1 cellular context compared by ENCODE assay signal in genomic region chr7:26200113-26200443, GRCh38.
TF ChIP-seq lines count a peak whose summit lies in the region.

No MANE protein-coding gene starts in this region.

TF ChIP-seq in GM12878, 131 proteins besides CTCF, POLR2A, EP300 and RAD21 (continued from another document and continues in another):
- TF ChIP-seq, protein P1, sequence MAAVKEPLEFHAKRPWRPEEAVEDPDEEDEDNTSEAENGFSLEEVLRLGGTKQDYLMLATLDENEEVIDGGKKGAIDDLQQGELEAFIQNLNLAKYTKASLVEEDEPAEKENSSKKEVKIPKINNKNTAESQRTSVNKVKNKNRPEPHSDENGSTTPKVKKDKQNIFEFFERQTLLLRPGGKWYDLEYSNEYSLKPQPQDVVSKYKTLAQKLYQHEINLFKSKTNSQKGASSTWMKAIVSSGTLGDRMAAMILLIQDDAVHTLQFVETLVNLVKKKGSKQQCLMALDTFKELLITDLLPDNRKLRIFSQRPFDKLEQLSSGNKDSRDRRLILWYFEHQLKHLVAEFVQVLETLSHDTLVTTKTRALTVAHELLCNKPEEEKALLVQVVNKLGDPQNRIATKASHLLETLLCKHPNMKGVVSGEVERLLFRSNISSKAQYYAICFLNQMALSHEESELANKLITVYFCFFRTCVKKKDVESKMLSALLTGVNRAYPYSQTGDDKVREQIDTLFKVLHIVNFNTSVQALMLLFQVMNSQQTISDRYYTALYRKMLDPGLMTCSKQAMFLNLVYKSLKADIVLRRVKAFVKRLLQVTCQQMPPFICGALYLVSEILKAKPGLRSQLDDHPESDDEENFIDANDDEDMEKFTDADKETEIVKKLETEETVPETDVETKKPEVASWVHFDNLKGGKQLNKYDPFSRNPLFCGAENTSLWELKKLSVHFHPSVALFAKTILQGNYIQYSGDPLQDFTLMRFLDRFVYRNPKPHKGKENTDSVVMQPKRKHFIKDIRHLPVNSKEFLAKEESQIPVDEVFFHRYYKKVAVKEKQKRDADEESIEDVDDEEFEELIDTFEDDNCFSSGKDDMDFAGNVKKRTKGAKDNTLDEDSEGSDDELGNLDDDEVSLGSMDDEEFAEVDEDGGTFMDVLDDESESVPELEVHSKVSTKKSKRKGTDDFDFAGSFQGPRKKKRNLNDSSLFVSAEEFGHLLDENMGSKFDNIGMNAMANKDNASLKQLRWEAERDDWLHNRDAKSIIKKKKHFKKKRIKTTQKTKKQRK (IDR thresholded peaks at IDR 0.05; ENCODE audit: low read depth, low read length), result no peak
- TF ChIP-seq KAT2A (conservative IDR thresholded peaks at IDR 0.05; ENCODE audit: control insufficient read depth, low read depth, low read length) (no peak), KLF5 (IDR thresholded peaks at IDR 0.05; ENCODE audit: partially characterized antibody) (no peak), DPF2 (IDR thresholded peaks at IDR 0.05) (no peak), SMAD5 (IDR thresholded peaks at IDR 0.05; ENCODE audit: low read depth) (no peak), PBX3 (IDR thresholded peaks at IDR 0.05; ENCODE audit: insufficient replicate concordance, low read depth, low read length) (no peak), ZBED1 (IDR thresholded peaks at IDR 0.05; ENCODE audit: borderline replicate concordance) (no peak), SPI1 (IDR thresholded peaks at IDR 0.05; ENCODE audit: borderline replicate concordance, insufficient read depth, low read depth, low read length) (no peak), SRF (IDR thresholded peaks at IDR 0.05; ENCODE audit: low read depth in 2 of 2, low read length in 2 of 2) (no peak), ETV6 (conservative IDR thresholded peaks at IDR 0.05 in 1 of 2, IDR thresholded peaks at IDR 0.05 in 1 of 2; ENCODE audit: borderline replicate concordance in 1 of 2, low read depth in 1 of 2) (no peak), IKZF2 (IDR thresholded peaks at IDR 0.05) (peak; percentile 54 to 69; a peak in 2 of 4 replicates), TBL1XR1 (IDR thresholded peaks at IDR 0.05; ENCODE audit: low read depth, low read length) (no peak), SKIL (IDR thresholded peaks at IDR 0.05; ENCODE audit: low read depth, poor library complexity, severe bottlenecking) (peak; percentile 11), NBN (IDR thresholded peaks at IDR 0.05) (no peak), RFX5 (IDR thresholded peaks at IDR 0.05; ENCODE audit: low read depth, low read length) (no peak), MXI1 (IDR thresholded peaks at IDR 0.05; ENCODE audit: low read depth, low read length) (no peak), SREBF1 (IDR thresholded peaks at IDR 0.05; ENCODE audit: low read length) (no peak), HDAC6 (IDR thresholded peaks at IDR 0.05; ENCODE audit: unreplicated experiment) (no peak), GATAD2B (conservative IDR thresholded peaks at IDR 0.05; ENCODE audit: low read depth) (no peak), IKZF1 (conservative IDR thresholded peaks at IDR 0.05) (peak; percentile 74), HCFC1 (IDR thresholded peaks at IDR 0.05; ENCODE audit: low read length) (no peak), SUZ12 (IDR thresholded peaks at IDR 0.05; ENCODE audit: unreplicated experiment) (no peak), PAX8 (IDR thresholded peaks at IDR 0.05) (no peak), CBX3 (IDR thresholded peaks at IDR 0.05; ENCODE audit: borderline replicate concordance, low read depth) (no peak), CEBPB (IDR thresholded peaks at IDR 0.05; ENCODE audit: borderline replicate concordance in 1 of 2, low read depth in 2 of 2, low read length in 2 of 2) (no peak), PAX5 (IDR thresholded peaks at IDR 0.05; ENCODE audit: borderline replicate concordance, low read depth, low read length) (no peak), EED (IDR thresholded peaks at IDR 0.05; ENCODE audit: low read depth) (no peak), PML (IDR thresholded peaks at IDR 0.05; ENCODE audit: low read length) (no peak), MYB (IDR thresholded peaks at IDR 0.05; ENCODE audit: borderline replicate concordance, low read depth, low read length) (no peak), MEF2A (IDR thresholded peaks at IDR 0.05; ENCODE audit: insufficient read depth, low read depth, low read length) (no peak), PKNOX1 (IDR thresholded peaks at IDR 0.05) (no peak), NR2C2 (IDR thresholded peaks at IDR 0.05; ENCODE audit: borderline replicate concordance, control insufficient read depth, insufficient read length, low read depth) (no peak), MLLT1 (IDR thresholded peaks at IDR 0.05) (no peak)
- TF ChIP-seq, protein P2, sequence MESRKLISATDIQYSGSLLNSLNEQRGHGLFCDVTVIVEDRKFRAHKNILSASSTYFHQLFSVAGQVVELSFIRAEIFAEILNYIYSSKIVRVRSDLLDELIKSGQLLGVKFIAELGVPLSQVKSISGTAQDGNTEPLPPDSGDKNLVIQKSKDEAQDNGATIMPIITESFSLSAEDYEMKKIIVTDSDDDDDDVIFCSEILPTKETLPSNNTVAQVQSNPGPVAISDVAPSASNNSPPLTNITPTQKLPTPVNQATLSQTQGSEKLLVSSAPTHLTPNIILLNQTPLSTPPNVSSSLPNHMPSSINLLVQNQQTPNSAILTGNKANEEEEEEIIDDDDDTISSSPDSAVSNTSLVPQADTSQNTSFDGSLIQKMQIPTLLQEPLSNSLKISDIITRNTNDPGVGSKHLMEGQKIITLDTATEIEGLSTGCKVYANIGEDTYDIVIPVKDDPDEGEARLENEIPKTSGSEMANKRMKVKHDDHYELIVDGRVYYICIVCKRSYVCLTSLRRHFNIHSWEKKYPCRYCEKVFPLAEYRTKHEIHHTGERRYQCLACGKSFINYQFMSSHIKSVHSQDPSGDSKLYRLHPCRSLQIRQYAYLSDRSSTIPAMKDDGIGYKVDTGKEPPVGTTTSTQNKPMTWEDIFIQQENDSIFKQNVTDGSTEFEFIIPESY (IDR thresholded peaks at IDR 0.05), result no peak
- TF ChIP-seq, protein P3, sequence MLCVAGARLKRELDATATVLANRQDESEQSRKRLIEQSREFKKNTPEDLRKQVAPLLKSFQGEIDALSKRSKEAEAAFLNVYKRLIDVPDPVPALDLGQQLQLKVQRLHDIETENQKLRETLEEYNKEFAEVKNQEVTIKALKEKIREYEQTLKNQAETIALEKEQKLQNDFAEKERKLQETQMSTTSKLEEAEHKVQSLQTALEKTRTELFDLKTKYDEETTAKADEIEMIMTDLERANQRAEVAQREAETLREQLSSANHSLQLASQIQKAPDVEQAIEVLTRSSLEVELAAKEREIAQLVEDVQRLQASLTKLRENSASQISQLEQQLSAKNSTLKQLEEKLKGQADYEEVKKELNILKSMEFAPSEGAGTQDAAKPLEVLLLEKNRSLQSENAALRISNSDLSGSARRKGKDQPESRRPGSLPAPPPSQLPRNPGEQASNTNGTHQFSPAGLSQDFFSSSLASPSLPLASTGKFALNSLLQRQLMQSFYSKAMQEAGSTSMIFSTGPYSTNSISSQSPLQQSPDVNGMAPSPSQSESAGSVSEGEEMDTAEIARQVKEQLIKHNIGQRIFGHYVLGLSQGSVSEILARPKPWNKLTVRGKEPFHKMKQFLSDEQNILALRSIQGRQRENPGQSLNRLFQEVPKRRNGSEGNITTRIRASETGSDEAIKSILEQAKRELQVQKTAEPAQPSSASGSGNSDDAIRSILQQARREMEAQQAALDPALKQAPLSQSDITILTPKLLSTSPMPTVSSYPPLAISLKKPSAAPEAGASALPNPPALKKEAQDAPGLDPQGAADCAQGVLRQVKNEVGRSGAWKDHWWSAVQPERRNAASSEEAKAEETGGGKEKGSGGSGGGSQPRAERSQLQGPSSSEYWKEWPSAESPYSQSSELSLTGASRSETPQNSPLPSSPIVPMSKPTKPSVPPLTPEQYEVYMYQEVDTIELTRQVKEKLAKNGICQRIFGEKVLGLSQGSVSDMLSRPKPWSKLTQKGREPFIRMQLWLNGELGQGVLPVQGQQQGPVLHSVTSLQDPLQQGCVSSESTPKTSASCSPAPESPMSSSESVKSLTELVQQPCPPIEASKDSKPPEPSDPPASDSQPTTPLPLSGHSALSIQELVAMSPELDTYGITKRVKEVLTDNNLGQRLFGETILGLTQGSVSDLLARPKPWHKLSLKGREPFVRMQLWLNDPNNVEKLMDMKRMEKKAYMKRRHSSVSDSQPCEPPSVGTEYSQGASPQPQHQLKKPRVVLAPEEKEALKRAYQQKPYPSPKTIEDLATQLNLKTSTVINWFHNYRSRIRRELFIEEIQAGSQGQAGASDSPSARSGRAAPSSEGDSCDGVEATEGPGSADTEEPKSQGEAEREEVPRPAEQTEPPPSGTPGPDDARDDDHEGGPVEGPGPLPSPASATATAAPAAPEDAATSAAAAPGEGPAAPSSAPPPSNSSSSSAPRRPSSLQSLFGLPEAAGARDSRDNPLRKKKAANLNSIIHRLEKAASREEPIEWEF (IDR thresholded peaks at IDR 0.05; ENCODE audit: insufficient replicate concordance, low read depth, low read length), result no peak
- TF ChIP-seq, protein P4, sequence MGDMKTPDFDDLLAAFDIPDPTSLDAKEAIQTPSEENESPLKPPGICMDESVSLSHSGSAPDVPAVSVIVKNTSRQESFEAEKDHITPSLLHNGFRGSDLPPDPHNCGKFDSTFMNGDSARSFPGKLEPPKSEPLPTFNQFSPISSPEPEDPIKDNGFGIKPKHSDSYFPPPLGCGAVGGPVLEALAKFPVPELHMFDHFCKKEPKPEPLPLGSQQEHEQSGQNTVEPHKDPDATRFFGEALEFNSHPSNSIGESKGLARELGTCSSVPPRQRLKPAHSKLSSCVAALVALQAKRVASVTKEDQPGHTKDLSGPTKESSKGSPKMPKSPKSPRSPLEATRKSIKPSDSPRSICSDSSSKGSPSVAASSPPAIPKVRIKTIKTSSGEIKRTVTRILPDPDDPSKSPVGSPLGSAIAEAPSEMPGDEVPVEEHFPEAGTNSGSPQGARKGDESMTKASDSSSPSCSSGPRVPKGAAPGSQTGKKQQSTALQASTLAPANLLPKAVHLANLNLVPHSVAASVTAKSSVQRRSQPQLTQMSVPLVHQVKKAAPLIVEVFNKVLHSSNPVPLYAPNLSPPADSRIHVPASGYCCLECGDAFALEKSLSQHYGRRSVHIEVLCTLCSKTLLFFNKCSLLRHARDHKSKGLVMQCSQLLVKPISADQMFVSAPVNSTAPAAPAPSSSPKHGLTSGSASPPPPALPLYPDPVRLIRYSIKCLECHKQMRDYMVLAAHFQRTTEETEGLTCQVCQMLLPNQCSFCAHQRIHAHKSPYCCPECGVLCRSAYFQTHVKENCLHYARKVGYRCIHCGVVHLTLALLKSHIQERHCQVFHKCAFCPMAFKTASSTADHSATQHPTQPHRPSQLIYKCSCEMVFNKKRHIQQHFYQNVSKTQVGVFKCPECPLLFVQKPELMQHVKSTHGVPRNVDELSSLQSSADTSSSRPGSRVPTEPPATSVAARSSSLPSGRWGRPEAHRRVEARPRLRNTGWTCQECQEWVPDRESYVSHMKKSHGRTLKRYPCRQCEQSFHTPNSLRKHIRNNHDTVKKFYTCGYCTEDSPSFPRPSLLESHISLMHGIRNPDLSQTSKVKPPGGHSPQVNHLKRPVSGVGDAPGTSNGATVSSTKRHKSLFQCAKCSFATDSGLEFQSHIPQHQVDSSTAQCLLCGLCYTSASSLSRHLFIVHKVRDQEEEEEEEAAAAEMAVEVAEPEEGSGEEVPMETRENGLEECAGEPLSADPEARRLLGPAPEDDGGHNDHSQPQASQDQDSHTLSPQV (IDR thresholded peaks at IDR 0.05), result no peak
- TF ChIP-seq, protein P5, sequence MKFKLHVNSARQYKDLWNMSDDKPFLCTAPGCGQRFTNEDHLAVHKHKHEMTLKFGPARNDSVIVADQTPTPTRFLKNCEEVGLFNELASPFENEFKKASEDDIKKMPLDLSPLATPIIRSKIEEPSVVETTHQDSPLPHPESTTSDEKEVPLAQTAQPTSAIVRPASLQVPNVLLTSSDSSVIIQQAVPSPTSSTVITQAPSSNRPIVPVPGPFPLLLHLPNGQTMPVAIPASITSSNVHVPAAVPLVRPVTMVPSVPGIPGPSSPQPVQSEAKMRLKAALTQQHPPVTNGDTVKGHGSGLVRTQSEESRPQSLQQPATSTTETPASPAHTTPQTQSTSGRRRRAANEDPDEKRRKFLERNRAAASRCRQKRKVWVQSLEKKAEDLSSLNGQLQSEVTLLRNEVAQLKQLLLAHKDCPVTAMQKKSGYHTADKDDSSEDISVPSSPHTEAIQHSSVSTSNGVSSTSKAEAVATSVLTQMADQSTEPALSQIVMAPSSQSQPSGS (IDR thresholded peaks at IDR 0.05; ENCODE audit: low read length), result 0 out of 2 replicates have a peak, but pooled peaks have one; percentile 10
